Comparison of ENCODE assay signal across 9 cellular contexts in genomic region chr17:28749516-28750177, GRCh38. TPM values are rescaled to one million over a fixed set of nuclear protein-coding genes. Genes with fewer than 3 reads are reported as not detected.
A peak's percentile ranks its signal among the peaks of the same experiment; 100 is the strongest.
DNase-seq lines count a peak whose midpoint lies in the region; ATAC-seq and TF ChIP-seq lines count a peak whose summit lies in the region.
"Had no signal": no experiment of that assay in that cellular context is flagged by ENCODE, and none has a peak within 500 bp of the region (broad histone marks: within the 10 kb centered on the region; RNA-seq: fewer than 3 reads in every experiment).

No MANE protein-coding gene starts in this region.

- peaks cover 21% of the 10 kb centered on the region for H3K4me1 ChIP-seq in CD4-positive, alpha-beta memory T cell (ENCODE audit: insufficient read depth, low read length)
- H3K4me1 ChIP-seq in KMS-11 (ENCODE audit: low read depth, poor library complexity, severe bottlenecking) (peaks cover 38% of the 10 kb centered on the region), colonic mucosa (peaks cover 23% of the 10 kb centered on the region), osteoblast (ENCODE audit: insufficient read depth, low read length) (peaks cover 18% of the 10 kb centered on the region)

- H3K36me3 ChIP-seq in CD4-positive, alpha-beta memory T cell (ENCODE audit: insufficient read depth, low read length) = peaks cover 23% of the 10 kb centered on the region
- H3K36me3 ChIP-seq in KMS-11 (ENCODE audit: insufficient read depth) = no peaks in the 10 kb centered on the region; the same call in 1 of the 2 replicates
- peaks cover 11% of the 10 kb centered on the region for H3K36me3 ChIP-seq in colonic mucosa
- H3K36me3 ChIP-seq in osteoblast (ENCODE audit: insufficient read depth, low read length) = peaks cover 54% of the 10 kb centered on the region
- H3K36me3 ChIP-seq: gastrocnemius medialis had no signal

- no peaks in the 10 kb centered on the region for H3K27me3 ChIP-seq in CD4-positive, alpha-beta memory T cell (ENCODE audit: insufficient read depth, low read length)
- no peaks in the 10 kb centered on the region for H3K27me3 ChIP-seq in KMS-11 (ENCODE audit: insufficient read depth, low read depth)
- H3K27me3 ChIP-seq in colonic mucosa = no peaks in the 10 kb centered on the region
- no peaks in the 10 kb centered on the region for H3K27me3 ChIP-seq in osteoblast (ENCODE audit: insufficient read depth, low read length)
- H3K27me3 ChIP-seq: gastrocnemius medialis had no signal

- H3K36me3 Mint-ChIP-seq in CD4-positive, alpha-beta memory T cell = peaks cover 0 to 22% of the 10 kb centered on the region in 2 donors
- H3K36me3 Mint-ChIP-seq in effector memory CD8-positive, alpha-beta T cell (ENCODE audit: insufficient read depth) = peaks cover 43% of the 10 kb centered on the region

- H3K9me3 Mint-ChIP-seq in CD4-positive, alpha-beta memory T cell = no peaks in the 10 kb centered on the region
- no peaks in the 10 kb centered on the region for H3K9me3 Mint-ChIP-seq in effector memory CD8-positive, alpha-beta T cell

- H2AFZ ChIP-seq in KMS-11 (ENCODE audit: low read depth) = no peak overlapping the region
- H2AFZ ChIP-seq in osteoblast (ENCODE audit: low read length) = no peak overlapping the region

- CTCF ChIA-PET in CD4-positive, alpha-beta memory T cell (lab: Charles Lee; ENCODE audit: partially characterized antibody) = interaction anchor here (0.6 to 13.1 kb wide), 21 partner anchors 9 to 382 kb away, joined by 3 to 492 read pairs (median 4); partner anchors contain the start of genes BLTP2, NEK8, PHF12 and PROCA1

- no peak for DNase-seq in CD4-positive, alpha-beta memory T cell
- DNase-seq in colonic mucosa (no peak), osteoblast (ENCODE audit: insufficient read length, low spot score, missing footprints) (peak; percentile 55), NCI-H526 (lab: John Stamatoyannopoulos, UW) (no peak)
- no peak for DNase-seq in effector memory CD8-positive, alpha-beta T cell

- H3K4me3 Mint-ChIP-seq in CD4-positive, alpha-beta memory T cell = peak overlapping the region in 1 of 8 donors; percentile 49
- no peak overlapping the region for H3K4me3 Mint-ChIP-seq in effector memory CD8-positive, alpha-beta T cell

- POLR2A ChIA-PET in CD4-positive, alpha-beta memory T cell (lab: Charles Lee; ENCODE audit: partially characterized antibody) = interaction anchor here (0.6 to 19.4 kb wide), 6 partner anchors 19 to 202 kb away, joined by 3 to 528 read pairs (median 3); partner anchors contain the start of genes NEK8, PROCA1, RPL23A and TLCD1

- no peak overlapping the region for H3K4me2 ChIP-seq in KMS-11
- H3K4me2 ChIP-seq in osteoblast (ENCODE audit: insufficient read depth, low read length) = no peak overlapping the region

- intact Hi-C loops in CD4-positive, alpha-beta memory T cell (cut with micrococcal nuclease) = loop anchor here (1.0 kb wide), 2 partner anchors 22 to 102 kb away; no protein-coding TSS in a partner anchor
- intact Hi-C loops in colonic mucosa (cut with DNase I) = loop anchor here (2.0 to 10.0 kb wide), 2 partner anchors 23 to 65 kb away; partner anchors contain the start of gene TLCD1

- no peak overlapping the region for H3K4me3 ChIP-seq in CD4-positive, alpha-beta memory T cell (ENCODE audit: low read length in 2 of 2)
- no peak overlapping the region for H3K4me3 ChIP-seq in KMS-11 (IDR thresholded peaks at IDR 0.05; ENCODE audit: insufficient read depth, low read depth, low read length)
- H3K4me3 ChIP-seq in colonic mucosa = no peak overlapping the region
- H3K4me3 ChIP-seq in osteoblast (ENCODE audit: insufficient read depth, low read length) = no peak overlapping the region
- H3K4me3 ChIP-seq: gastrocnemius medialis had no signal

- H3K27ac Mint-ChIP-seq in CD4-positive, alpha-beta memory T cell = peak overlapping the region in 6 of 7 donors; percentile 17 to 85 (median 70)
- H3K27ac Mint-ChIP-seq in effector memory CD8-positive, alpha-beta T cell = no peak overlapping the region

- 0 out of 2 replicates have a peak, but pooled peaks cover 9% of the 10 kb centered on the region for H4K20me1 ChIP-seq in KMS-11 (ENCODE audit: insufficient read depth)
- peaks cover 51% of the 10 kb centered on the region for H4K20me1 ChIP-seq in osteoblast (ENCODE audit: insufficient read depth, low read length)

- H3K4me1 Mint-ChIP-seq in CD4-positive, alpha-beta memory T cell = peaks cover 8 to 26% (median 15%) of the 10 kb centered on the region in 4 donors
- H3K4me1 Mint-ChIP-seq in effector memory CD8-positive, alpha-beta T cell (ENCODE audit: low read depth in 2 of 2) = peaks cover 10 to 14% of the 10 kb centered on the region in 2 donors

- H3K27ac ChIP-seq in CD4-positive, alpha-beta memory T cell (ENCODE audit: low read depth, low read length) = peak overlapping the region; percentile 10
- H3K27ac ChIP-seq in KMS-11 (peak overlapping the region; percentile 22; the same call in 1 of the 2 replicates), colonic mucosa (peak overlapping the region; percentile 62), osteoblast (ENCODE audit: low read depth, low read length) (peak overlapping the region; percentile 12)
- H3K27ac ChIP-seq: gastrocnemius medialis had no signal

- H3K27me3 Mint-ChIP-seq in CD4-positive, alpha-beta memory T cell = no peaks in the 10 kb centered on the region
- H3K27me3 Mint-ChIP-seq in effector memory CD8-positive, alpha-beta T cell = no peaks in the 10 kb centered on the region

- H3K79me2 ChIP-seq in KMS-11 (ENCODE audit: insufficient read depth, low read depth) = peaks cover 19% of the 10 kb centered on the region
- H3K79me2 ChIP-seq in osteoblast (ENCODE audit: insufficient read depth, low read length) = peaks cover 58% of the 10 kb centered on the region

- H3K9ac ChIP-seq in KMS-11 = no peak overlapping the region
- H3K9ac ChIP-seq in colonic mucosa (ENCODE audit: low read depth in 2 of 2, low read length in 2 of 2) = peak overlapping the region in 1 of 2 donors; percentile 76

- no peak for ATAC-seq in HG03520 (IDR thresholded peaks at IDR 0.05; ENCODE audit: unreplicated experiment)
- no peak for ATAC-seq in HG03442 (IDR thresholded peaks at IDR 0.05; ENCODE audit: unreplicated experiment)
- ATAC-seq in effector memory CD8-positive, alpha-beta T cell (replicated peaks) = no peak

- no peak for TF ChIP-seq CTCF in KMS-11 (conservative IDR thresholded peaks at IDR 0.05; ENCODE audit: low read depth, low read length)
- TF ChIP-seq CTCF in colonic mucosa (IDR thresholded peaks at IDR 0.05) = no peak
- TF ChIP-seq CTCF in osteoblast (IDR thresholded peaks at IDR 0.05; ENCODE audit: extremely low read depth, low read depth, low read length) = no peak

- H3K9me3 ChIP-seq in CD4-positive, alpha-beta memory T cell (ENCODE audit: control insufficient read depth in 1 of 2, low read length in 2 of 2) = no peaks in the 10 kb centered on the region
- H3K9me3 ChIP-seq in colonic mucosa (no peaks in the 10 kb centered on the region), osteoblast (ENCODE audit: low read depth, low read length) (no peaks in the 10 kb centered on the region)
- H3K9me3 ChIP-seq: gastrocnemius medialis had no signal

RNA-seq across cellular contexts. Expression of gene TRAF4, which starts 5.8 kb away (rescaled TPM):
- total RNA-seq in CD4-positive, alpha-beta memory T cell = 10 to 100 TPM; 31.2 to 32.9 TPM
- polyA plus RNA-seq in CD4-positive, alpha-beta memory T cell = 1 to 10 TPM in 1 of 2 donors, under 1 TPM in 1; 0.61 to 2.5 TPM
- total RNA-seq in colonic mucosa (100 to 1,000 TPM in 1 of 2 donors, 10 to 100 TPM in 1; 92.1 to 128 TPM), osteoblast (36.8 and 47.0 TPM in 2 replicates)

RNA-seq across cellular contexts. Expression of gene NEK8, which starts 21.1 kb away (rescaled TPM):
- 10 to 100 TPM; 11.4 to 13.8 TPM for total RNA-seq in CD4-positive, alpha-beta memory T cell
- 1 to 10 TPM; 1.9 to 4.5 TPM for polyA plus RNA-seq in CD4-positive, alpha-beta memory T cell
- 1 to 10 TPM; 3.0 to 6.7 TPM for total RNA-seq in colonic mucosa
- total RNA-seq in osteoblast = 6.2 and 7.2 TPM in 2 replicates

RNA-seq across cellular contexts. Expression of gene TLCD1, which starts 23.6 kb away (rescaled TPM):
- 1 to 10 TPM; 1.0 to 2.2 TPM for total RNA-seq in CD4-positive, alpha-beta memory T cell
- under 1 TPM in 1 of 2 donors, not detected in 1; 0.52 TPM for polyA plus RNA-seq in CD4-positive, alpha-beta memory T cell
- total RNA-seq in colonic mucosa = 10 to 100 TPM in 1 of 2 donors, 1 to 10 TPM in 1; 5.7 to 20.4 TPM
- 3.2 and 4.0 TPM in 2 replicates for total RNA-seq in osteoblast

RNA-seq across cellular contexts. Expression of gene RPL23A, which starts 29.9 kb away (rescaled TPM):
- 1,000 to 10,000 TPM; 3,285 to 3,424 TPM for total RNA-seq in CD4-positive, alpha-beta memory T cell
- 1,000 to 10,000 TPM; 5,402 to 5,583 TPM for polyA plus RNA-seq in CD4-positive, alpha-beta memory T cell
- total RNA-seq in colonic mucosa (1,000 to 10,000 TPM; 1,201 to 1,388 TPM), osteoblast (428 and 494 TPM in 2 replicates)

RNA-seq across cellular contexts. Expression of gene RAB34, which starts 32.0 kb away (rescaled TPM):
- total RNA-seq in CD4-positive, alpha-beta memory T cell = 1 to 10 TPM; 4.0 to 6.3 TPM
- 1 to 10 TPM; 3.0 to 8.7 TPM for polyA plus RNA-seq in CD4-positive, alpha-beta memory T cell
- total RNA-seq in colonic mucosa (10 to 100 TPM in 1 of 2 donors, 1 to 10 TPM in 1; 6.2 to 14.0 TPM), osteoblast (176 and 186 TPM in 2 replicates)

Comparison
In these comparisons a context has a peak if more than half of its experiments do, and no peak if none do; other contexts are left out.
1. H3K27ac ChIP-seq: peak in every context shown above with its lines; median percentile 62 in colonic mucosa; 22 in KMS-11; 12 in osteoblast; 10 in CD4-positive, alpha-beta memory T cell.
2. H3K27ac Mint-ChIP-seq: peak in CD4-positive, alpha-beta memory T cell (6 of 7); none in effector memory CD8-positive, alpha-beta T cell (0 of 2).